Comparison of ENCODE assay signal across 8 cellular contexts in genomic region chr12:109777544-109777943, GRCh38. TPM values are rescaled to one million over a fixed set of nuclear protein-coding genes. Genes with fewer than 3 reads are reported as not detected.
DNase-seq lines count a peak whose midpoint lies in the region; ATAC-seq lines count a peak whose summit lies in the region.

No MANE protein-coding gene starts in this region.

- peaks cover 10% of the 10 kb centered on the region for H3K4me1 Mint-ChIP-seq in activated T-cell treated with anti-CD3 and anti-CD28 coated beads, Interleukin-2, amount 50 U/mL, for 4 hours (ENCODE audit: low read depth)

- intact Hi-C loops in left colon (cut with DNase I, micrococcal nuclease), result loop anchor here (2.0 to 10.0 kb wide), 2 partner anchors 181 to 263 kb away; no protein-coding TSS in a partner anchor

- no peaks in the 10 kb centered on the region for H3K27me3 Mint-ChIP-seq in activated T-cell treated with anti-CD3 and anti-CD28 coated beads, Interleukin-2, amount 50 U/mL, for 4 hours (ENCODE audit: low read depth)

- no peaks in the 10 kb centered on the region for H3K36me3 Mint-ChIP-seq in activated T-cell treated with anti-CD3 and anti-CD28 coated beads, Interleukin-2, amount 50 U/mL, for 4 hours (ENCODE audit: insufficient read depth)

- ATAC-seq in activated T-cell treated with anti-CD3 and anti-CD28 coated beads, Interleukin-2, amount 50 U/mL, for 4 hours, result peak; percentile 46 to 61
- peak; percentile 61 for ATAC-seq in left colon
- no peak for ATAC-seq in HG03108 (IDR thresholded peaks at IDR 0.05; ENCODE audit: unreplicated experiment)

- no peaks in the 10 kb centered on the region for H3K9me3 Mint-ChIP-seq in activated T-cell treated with anti-CD3 and anti-CD28 coated beads, Interleukin-2, amount 50 U/mL, for 4 hours

- H3K4me3 Mint-ChIP-seq in activated T-cell treated with anti-CD3 and anti-CD28 coated beads, Interleukin-2, amount 50 U/mL, for 4 hours, result peak overlapping the region; percentile 51

- DNase-seq in activated T-cell treated with anti-CD3 and anti-CD28 coated beads for 1 hour (ENCODE audit: low read depth), result peak; percentile 9
- no peak for DNase-seq in activated T-cell treated with anti-CD3 and anti-CD28 coated beads for 4 hours
- peak; percentile 77 for DNase-seq in NCI-H2171 treated with DMSO at 0.1 percent for 48 hours (lab: John Stamatoyannopoulos, UW)
- DNase-seq in activated T-cell treated with anti-CD3 and anti-CD28 coated beads, Interleukin-2, amount 50 U/mL, for 4 hours, result no peak
- peak in 1 of 2 donors; percentile 43 for DNase-seq in left colon
- DNase-seq in inferior parietal cortex (ENCODE audit: extremely low spot score), result no peak
- no peak for DNase-seq in SW 1271 (lab: John Stamatoyannopoulos, UW)

RNA-seq across cellular contexts. Expression of gene TRPV4, which starts 55.7 kb away (rescaled TPM):
- total RNA-seq in activated T-cell treated with anti-CD3 and anti-CD28 coated beads, Interleukin-2, amount 50 U/mL, for 4 hours, result not detected
- total RNA-seq in left colon, result under 1 TPM; 0.09 to 0.36 TPM

Comparison
In these comparisons a context has a peak if more than half of its experiments do, and no peak if none do; other contexts are left out.
1. DNase-seq: peak in activated T-cell treated with anti-CD3 and anti-CD28 coated beads for 1 hour (single experiment) and NCI-H2171 treated with DMSO at 0.1 percent for 48 hours (single experiment); none in activated T-cell treated with anti-CD3 and anti-CD28 coated beads for 4 hours (single experiment), activated T-cell treated with anti-CD3 and anti-CD28 coated beads, Interleukin-2, amount 50 U/mL, for 4 hours (single experiment), inferior parietal cortex (single experiment) and SW 1271 (0 of 2).